In the genomic region with DNA sequence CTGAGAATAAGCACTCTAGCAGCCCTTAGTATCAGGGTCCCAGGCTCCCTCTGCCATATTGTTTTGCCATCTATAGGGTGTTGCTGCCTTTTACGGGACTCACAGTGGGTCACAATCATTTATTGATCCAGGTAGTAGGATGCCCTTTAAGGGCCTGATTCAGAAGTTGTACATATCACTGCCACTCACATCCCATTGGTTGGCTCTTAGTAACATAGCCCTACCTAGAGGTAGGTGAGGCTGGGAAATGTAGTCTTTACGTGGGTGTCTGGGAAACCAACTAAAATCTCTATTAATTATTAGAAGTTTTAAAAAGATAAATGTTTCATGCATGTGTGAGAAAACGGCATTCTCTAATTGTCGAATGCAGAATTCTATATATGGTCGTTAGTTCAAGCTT, we compare ENCODE assay signal across 18 cellular contexts.
A peak's percentile ranks its signal among the peaks of the same experiment; 100 is the strongest.
DNase-seq lines count a peak whose midpoint lies in the region; ATAC-seq, FAIRE-seq and TF ChIP-seq lines count a peak whose summit lies in the region.
"Had no signal": no experiment of that assay in that cellular context is flagged by ENCODE, and none has a peak within 500 bp of the region (broad histone marks: within the 10 kb centered on the region; RNA-seq: fewer than 3 reads in every experiment).

No MANE protein-coding gene starts in this region.

- peaks cover 10% of the 10 kb centered on the region for H3K27me3 Mint-ChIP-seq in dendritic cell treated with granulocyte-macrophage colony-stimulating factor and Interleukin-4, amounts not matched to agents 40 ng/mL and 50 ng/mL, for 4 days
- peaks cover 4% of the 10 kb centered on the region for H3K27me3 Mint-ChIP-seq in neural progenitor cell (ENCODE audit: insufficient read depth, low read depth)

- in situ Hi-C loops in HepG2 (cut with HindIII; ENCODE audit: extremely low pct_ligation_motif_present, low pct_unique_long_range_greater_than_20kb), result no loop called here

- peaks cover 39% of the 10 kb centered on the region for H3K4me1 Mint-ChIP-seq in dendritic cell treated with granulocyte-macrophage colony-stimulating factor and Interleukin-4, amounts not matched to agents 40 ng/mL and 50 ng/mL, for 4 days (ENCODE audit: low read depth)
- H3K4me1 Mint-ChIP-seq in neural progenitor cell, result peaks cover 4% of the 10 kb centered on the region

- CTCF ChIA-PET in HepG2 (lab: Yijun Ruan, JAX; ENCODE audit: low intra/inter-chr PET ratio, low total read pairs), result no interaction called here

- H3K9me3 Mint-ChIP-seq in dendritic cell treated with granulocyte-macrophage colony-stimulating factor and Interleukin-4, amounts not matched to agents 40 ng/mL and 50 ng/mL, for 4 days, result peaks cover 16% of the 10 kb centered on the region
- peaks cover 17% of the 10 kb centered on the region for H3K9me3 Mint-ChIP-seq in neural progenitor cell

- H3F3A ChIP-seq in neural progenitor cell (ENCODE audit: low read depth), result peaks cover 9% of the 10 kb centered on the region

- no peak for TF ChIP-seq CTCF in HepG2 (CRISPR knock-in tag; IDR thresholded peaks at IDR 0.05)
- TF ChIP-seq CTCF in right lobe of liver (IDR thresholded peaks at IDR 0.05), result no peak
- TF ChIP-seq CTCF in neural progenitor cell (IDR thresholded peaks at IDR 0.05), result no peak
- TF ChIP-seq CTCF in uterus (IDR thresholded peaks at IDR 0.05), result no peak

- no peak for ATAC-seq in HepG2
- no peak for ATAC-seq in right lobe of liver

- H3K27ac ChIP-seq in HepG2 (ENCODE audit: extremely low read length, insufficient read depth, low read length) (no peak overlapping the region), right lobe of liver (no peak overlapping the region), neural progenitor cell (no peak overlapping the region), uterus (peak overlapping the region; percentile 41 to 63)
- H3K27ac ChIP-seq: 22Rv1, SJSA1 had no signal

- H3K27me3 ChIP-seq in HepG2 (ENCODE audit: control insufficient read depth in 1 of 2, insufficient read depth in 2 of 2, low read length in 2 of 2), result peaks cover 0 to 3% of the 10 kb centered on the region in 2 experiments; a peak in 3 of 5 replicates
- H3K27me3 ChIP-seq in right lobe of liver, result no peaks in the 10 kb centered on the region
- no peaks in the 10 kb centered on the region for H3K27me3 ChIP-seq in neural progenitor cell
- no peaks in the 10 kb centered on the region for H3K27me3 ChIP-seq in uterus
- H3K27me3 ChIP-seq: Peyer's patch, SJSA1 had no signal

- H3K9ac ChIP-seq in HepG2 (ENCODE audit: insufficient read depth, low read depth, low read length) (no peak overlapping the region), neural progenitor cell (no peak overlapping the region)

- no TSS peak for BruUV-seq in HepG2 (replicated peaks; lab: Mats Ljungman, UMichigan)

- no peaks in the 10 kb centered on the region for H3K36me3 Mint-ChIP-seq in dendritic cell treated with granulocyte-macrophage colony-stimulating factor and Interleukin-4, amounts not matched to agents 40 ng/mL and 50 ng/mL, for 4 days (ENCODE audit: low read depth)
- no peaks in the 10 kb centered on the region for H3K36me3 Mint-ChIP-seq in neural progenitor cell

- intact Hi-C loops in HepG2 (cut with micrococcal nuclease; ENCODE audit: unreplicated experiment), result no loop called here
- intact Hi-C loops in right lobe of liver (cut with DNase I), result no loop called here
- intact Hi-C loops in dendritic cell treated with granulocyte-macrophage colony-stimulating factor and Interleukin-4, amounts not matched to agents 40 ng/mL and 50 ng/mL, for 4 days (cut with micrococcal nuclease), result no loop called here
- intact Hi-C loops in uterus (cut with DNase I; ENCODE audit: low total_unique reads), result no loop called here

- H3K4me3 Mint-ChIP-seq in dendritic cell treated with granulocyte-macrophage colony-stimulating factor and Interleukin-4, amounts not matched to agents 40 ng/mL and 50 ng/mL, for 4 days, result no peak overlapping the region
- no peak overlapping the region for H3K4me3 Mint-ChIP-seq in neural progenitor cell

- no peaks in the 10 kb centered on the region for H3K36me3 ChIP-seq in HepG2 (replicated peaks in 1 of 2; ENCODE audit: control insufficient read depth in 1 of 2, insufficient read depth in 2 of 2, low read length in 2 of 2)
- no peaks in the 10 kb centered on the region for H3K36me3 ChIP-seq in right lobe of liver
- no peaks in the 10 kb centered on the region for H3K36me3 ChIP-seq in neural progenitor cell
- no peaks in the 10 kb centered on the region for H3K36me3 ChIP-seq in uterus
- H3K36me3 ChIP-seq: Peyer's patch, SJSA1 had no signal

- TF ChIP-seq POLR2A in HepG2 (IDR thresholded peaks at IDR 0.05; ENCODE audit: insufficient read depth in 1 of 2, low read depth in 2 of 2, low read length in 2 of 2), result no peak
- no peak for TF ChIP-seq POLR2A in right lobe of liver (IDR thresholded peaks at IDR 0.05)
- no peak for TF ChIP-seq POLR2A in uterus (IDR thresholded peaks at IDR 0.05)

- no peaks in the 10 kb centered on the region for H4K20me1 ChIP-seq in HepG2 (ENCODE audit: insufficient read depth, low read length)
- no peaks in the 10 kb centered on the region for H4K20me1 ChIP-seq in neural progenitor cell (ENCODE audit: low read depth)

- DNase-seq in HepG2 (ENCODE audit: low spot score) (no peak), right lobe of liver (no peak), neural progenitor cell (ENCODE audit: low spot score) (no peak), uterus (no peak), NCI-H2227 (lab: John Stamatoyannopoulos, UW; ENCODE audit: unreplicated experiment) (no peak), anterior cingulate cortex (lab: John Stamatoyannopoulos, UW) (no peak), cerebellar nuclear complex (lab: John Stamatoyannopoulos, UW) (no peak)
- DNase-seq: ACHN, MM.1S, NCI-H1436, NCI-H1930, NCI-H2227 treated with DMSO at 0.1 percent for 48 hours, NCI-H510A had no signal

- WGBS in HepG2 (ENCODE audit: low lambda C conversion rate), result 10% methylated on average over 5 of the region's 5 CpGs
- 79% methylated on average over 5 of the region's 5 CpGs for WGBS in right lobe of liver (ENCODE audit: insufficient coverage, low coverage, low lambda C conversion rate, missing lambda C conversion rate)

- no peak overlapping the region for H3K4me3 ChIP-seq in HepG2 (replicated peaks in 1 of 3; ENCODE audit: insufficient read depth in 1 of 3, low read depth in 2 of 3, low read length in 3 of 3)
- no peak overlapping the region for H3K4me3 ChIP-seq in right lobe of liver
- no peak overlapping the region for H3K4me3 ChIP-seq in neural progenitor cell
- H3K4me3 ChIP-seq in uterus, result no peak overlapping the region
- H3K4me3 ChIP-seq: Peyer's patch, SJSA1 had no signal

- H3K79me2 ChIP-seq in HepG2 (ENCODE audit: insufficient read depth, low read length) (no peaks in the 10 kb centered on the region), neural progenitor cell (ENCODE audit: low read depth) (no peaks in the 10 kb centered on the region)

- H3K4me2 ChIP-seq in HepG2 (ENCODE audit: low read depth, low read length) (no peak overlapping the region), neural progenitor cell (no peak overlapping the region)

- peaks cover 9% of the 10 kb centered on the region; the same call in 1 of the 2 replicates for H3K9me3 ChIP-seq in HepG2 (ENCODE audit: low read length)
- H3K9me3 ChIP-seq in right lobe of liver, result no peaks in the 10 kb centered on the region
- H3K9me3 ChIP-seq in neural progenitor cell (ENCODE audit: low read depth), result no peaks in the 10 kb centered on the region
- no peaks in the 10 kb centered on the region for H3K9me3 ChIP-seq in uterus
- H3K9me3 ChIP-seq: Peyer's patch, SJSA1 had no signal

- TF ChIP-seq EP300 in HepG2 (IDR thresholded peaks at IDR 0.05; ENCODE audit: low read depth in 2 of 2, low read length in 2 of 2) (no peak), HepG2 (CRISPR knock-in tag; IDR thresholded peaks at IDR 0.05; ENCODE audit: borderline replicate concordance) (no peak)

- no peak for TF ChIP-seq RAD21 in HepG2 (CRISPR knock-in tag; IDR thresholded peaks at IDR 0.05)

- H2AFZ ChIP-seq in HepG2 (ENCODE audit: low read length) (peak overlapping the region; percentile 64), neural progenitor cell (replicated peaks) (peak overlapping the region; percentile 89)

- POLR2A ChIA-PET in HepG2 (lab: Yijun Ruan, JAX), result no interaction called here

- FAIRE-seq in HepG2 (lab: Jason Lieb, UNC), result no peak
- FAIRE-seq: GM18507 had no signal

- peak overlapping the region; percentile 83 for H3K27ac Mint-ChIP-seq in dendritic cell treated with granulocyte-macrophage colony-stimulating factor and Interleukin-4, amounts not matched to agents 40 ng/mL and 50 ng/mL, for 4 days
- no peak overlapping the region for H3K27ac Mint-ChIP-seq in neural progenitor cell

- H3K4me1 ChIP-seq in HepG2 (ENCODE audit: insufficient read depth, low read length) (0 out of 2 replicates have a peak, but pooled peaks cover 14% of the 10 kb centered on the region), right lobe of liver (no peaks in the 10 kb centered on the region), neural progenitor cell (peaks cover 7% of the 10 kb centered on the region), uterus (no peaks in the 10 kb centered on the region)
- H3K4me1 ChIP-seq: SJSA1 had no signal

TF ChIP-seq in HepG2, 621 proteins besides CTCF, POLR2A, EP300 and RAD21 (continues in another document):
- 0 out of 2 replicates have a peak, but pooled peaks have one; percentile 31 for TF ChIP-seq NFYC (CRISPR knock-in tag; IDR thresholded peaks at IDR 0.05)
- no peak for TF ChIP-seq ZNF850 (CRISPR knock-in tag; conservative IDR thresholded peaks at IDR 0.05)

Comparison
In these comparisons a context has a peak if more than half of its experiments do, and no peak if none do; other contexts are left out.
1. H3K27ac ChIP-seq: peak in uterus (2 of 2); none in HepG2 (single experiment), right lobe of liver (0 of 3) and neural progenitor cell (single experiment).